ENCODE assay signal across 1 cellular context in the genomic region with DNA sequence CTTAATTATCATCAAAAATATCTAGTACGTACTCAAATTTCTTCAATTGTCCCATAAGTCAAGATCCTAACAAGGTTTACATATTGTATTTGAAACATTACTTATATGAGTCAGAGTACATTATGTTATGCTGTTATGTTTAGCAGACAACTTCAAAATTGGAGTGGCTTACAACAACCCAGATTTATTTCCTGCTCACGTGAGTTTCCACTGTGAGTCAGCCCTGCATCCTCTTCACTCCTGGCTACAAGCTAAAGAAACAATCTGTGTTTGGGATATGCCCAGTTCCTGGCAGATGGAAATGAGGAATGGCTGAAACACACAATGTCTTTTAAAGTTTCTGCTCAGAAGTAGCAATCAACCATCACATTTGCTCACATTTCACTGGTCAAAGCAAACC.
TF ChIP-seq lines count a peak whose summit lies in the region.

No MANE protein-coding gene starts in this region.

TF ChIP-seq in HepG2, 621 proteins besides CTCF, POLR2A, EP300 and RAD21 (continued from another document):
- TF ChIP-seq AHDC1 (CRISPR knock-in tag; IDR thresholded peaks at IDR 0.05; ENCODE audit: borderline replicate concordance) (no peak), GLMP (CRISPR knock-in tag; IDR thresholded peaks at IDR 0.05; ENCODE audit: borderline replicate concordance) (no peak), ZNF235 (CRISPR knock-in tag; IDR thresholded peaks at IDR 0.05; ENCODE audit: borderline replicate concordance) (no peak), HNRNPK (IDR thresholded peaks at IDR 0.05; ENCODE audit: low read depth, low read length, poor library complexity, severe bottlenecking) (no peak)
